In genomic region chr12:55829967-55830600, GRCh38 we compare ENCODE assay signal across 8 cellular contexts. TPM values are rescaled to one million over a fixed set of nuclear protein-coding genes. Genes with fewer than 3 reads are reported as not detected.
DNase-seq lines count a peak whose midpoint lies in the region; ATAC-seq and TF ChIP-seq lines count a peak whose summit lies in the region.

No MANE protein-coding gene starts in this region.

- H3K4me3 Mint-ChIP-seq in Calu3 (ENCODE audit: low read depth, unreplicated experiment) = peak overlapping the region; percentile 91

- peaks cover 14% of the 10 kb centered on the region for H3K79me1 ChIP-seq in mesenchymal stem cell (replicated peaks; ENCODE audit: low read length, poor library complexity, severe bottlenecking)

- H3K27me3 Mint-ChIP-seq in Calu3 (ENCODE audit: unreplicated experiment) = no peaks in the 10 kb centered on the region

- peak; percentile 17 for ATAC-seq in GM19452 (IDR thresholded peaks at IDR 0.05; ENCODE audit: unreplicated experiment)
- ATAC-seq in HG03378 (IDR thresholded peaks at IDR 0.05; ENCODE audit: unreplicated experiment) = no peak

- H4K91ac ChIP-seq in mesenchymal stem cell (ENCODE audit: low read length) = peak overlapping the region; percentile 48

- DNase-seq in Calu3 (no peak), HL-60 (ENCODE audit: low read depth in 1 of 2, low spot score in 1 of 2) (peak in 1 of 2 experiments; percentile 40), mesenchymal stem cell (no peak), substantia nigra (lab: John Stamatoyannopoulos, UW) (peak in 46 of 49 donors; percentile 56 to 91 (median 78))
- DNase-seq in activated CD4-positive, CD25-positive, alpha-beta regulatory T cell treated with anti-CD3 and anti-CD28 coated beads, Interleukin-2, amount 50 U/mL, for 72 hours = peak; percentile 48
- DNase-seq in effector memory CD4-positive, alpha-beta T cell = no peak

- TF ChIP-seq CTCF in Calu3 (IDR thresholded peaks at IDR 0.05; ENCODE audit: unreplicated experiment) = no peak
- no peak for TF ChIP-seq CTCF in HL-60 (IDR thresholded peaks at IDR 0.05; ENCODE audit: insufficient read depth, low read length)

- H3K9me3 Mint-ChIP-seq in Calu3 (ENCODE audit: low read depth, unreplicated experiment) = no peaks in the 10 kb centered on the region

- CTCF ChIA-PET in Calu3 (lab: Charles Lee) = interaction anchor here (0.6 to 3.3 kb wide), 17 partner anchors 10 to 344 kb away, joined by 3 to 21 read pairs (median 4); partner anchors contain the start of genes CD63, ORMDL2 and SARNP

- H3K9me3 ChIP-seq in effector memory CD4-positive, alpha-beta T cell (ENCODE audit: control insufficient read depth, low read length) = no peaks in the 10 kb centered on the region
- no peaks in the 10 kb centered on the region for H3K9me3 ChIP-seq in mesenchymal stem cell (ENCODE audit: control insufficient read depth, low read length)

- peak overlapping the region; percentile 84 for H3K27ac Mint-ChIP-seq in Calu3 (ENCODE audit: unreplicated experiment)

- no peak overlapping the region for H2AK5ac ChIP-seq in mesenchymal stem cell (ENCODE audit: low read length, severe bottlenecking)

- intact Hi-C loops in Calu3 (cut with micrococcal nuclease; ENCODE audit: unreplicated experiment) = loop anchor here (2.0 to 5.0 kb wide), 2 partner anchors 77 to 97 kb away; partner anchors contain the start of gene PYM1

- BruUV-seq in Calu3 (replicated peaks; lab: Mats Ljungman, UMichigan) = TSS peak; percentile 40

- peaks cover 56% of the 10 kb centered on the region for H3K36me3 Mint-ChIP-seq in Calu3 (ENCODE audit: insufficient read depth, unreplicated experiment)

- H3K27me3 ChIP-seq in HL-60 (ENCODE audit: insufficient read depth, poor library complexity, severe bottlenecking) = no peaks in the 10 kb centered on the region
- no peaks in the 10 kb centered on the region for H3K27me3 ChIP-seq in effector memory CD4-positive, alpha-beta T cell (replicated peaks; ENCODE audit: control insufficient read depth, insufficient read depth, low read length, poor library complexity, severe bottlenecking)
- no peaks in the 10 kb centered on the region for H3K27me3 ChIP-seq in mesenchymal stem cell (ENCODE audit: control insufficient read depth in 1 of 2, insufficient read depth in 1 of 2, low read length in 2 of 2)

- H3K4me3 ChIP-seq in HL-60 (replicated peaks; ENCODE audit: insufficient read depth, low read length) (peak overlapping the region; percentile 91), mesenchymal stem cell (ENCODE audit: insufficient read depth in 1 of 2, low read depth in 1 of 2, low read length in 2 of 2) (peak overlapping the region; percentile 77 to 94)
- peak overlapping the region; percentile 99 for H3K4me3 ChIP-seq in effector memory CD4-positive, alpha-beta T cell (ENCODE audit: insufficient read depth, low read depth, low read length, poor library complexity, severe bottlenecking)

- H3K4me2 ChIP-seq in mesenchymal stem cell (ENCODE audit: low read length, poor library complexity, severe bottlenecking) = peak overlapping the region; percentile 88

- H3K4me1 ChIP-seq in effector memory CD4-positive, alpha-beta T cell (ENCODE audit: control insufficient read depth, insufficient read depth, low read length, poor library complexity, severe bottlenecking) = peaks cover 27% of the 10 kb centered on the region
- H3K4me1 ChIP-seq in mesenchymal stem cell (ENCODE audit: control insufficient read depth, insufficient read depth, low read depth, low read length) = peaks cover 31% of the 10 kb centered on the region

- H2BK5ac ChIP-seq in mesenchymal stem cell (ENCODE audit: low read depth, low read length, poor library complexity, severe bottlenecking) = no peak overlapping the region

- peak overlapping the region; percentile 88 for H2BK120ac ChIP-seq in mesenchymal stem cell (ENCODE audit: low read depth, low read length)

- peak overlapping the region; percentile 91 for H3K9ac ChIP-seq in mesenchymal stem cell (ENCODE audit: low read length)

- peak overlapping the region; percentile 74 for H2AFZ ChIP-seq in mesenchymal stem cell (ENCODE audit: low read depth, low read length)

- H4K8ac ChIP-seq in mesenchymal stem cell (ENCODE audit: low read length) = no peak overlapping the region

- WGBS in mesenchymal stem cell = under 1% methylated on average over 37 of the region's 37 CpGs

- no peaks in the 10 kb centered on the region for H3K36me3 ChIP-seq in effector memory CD4-positive, alpha-beta T cell (ENCODE audit: control insufficient read depth, insufficient read depth, low read length)
- H3K36me3 ChIP-seq in mesenchymal stem cell (ENCODE audit: control insufficient read depth in 1 of 2, insufficient read depth in 2 of 2, low read depth in 1 of 2, low read length in 2 of 2) = peaks cover 21 to 24% of the 10 kb centered on the region in 2 experiments

- peak overlapping the region in 1 of 2 experiments; percentile 97 for H3K4ac ChIP-seq in mesenchymal stem cell (ENCODE audit: low read depth in 1 of 2, low read length in 2 of 2)

- H2BK15ac ChIP-seq in mesenchymal stem cell (ENCODE audit: low read depth, poor library complexity, severe bottlenecking) = no peak overlapping the region

- peak overlapping the region in 1 of 2 experiments; percentile 91 for H3K23ac ChIP-seq in mesenchymal stem cell (ENCODE audit: low read length in 2 of 2)

- H2BK12ac ChIP-seq in mesenchymal stem cell (ENCODE audit: low read length in 2 of 2) = peak overlapping the region in 1 of 2 experiments; percentile 49

- peak overlapping the region; percentile 74 for H3K27ac ChIP-seq in HL-60 (replicated peaks)
- H3K27ac ChIP-seq in effector memory CD4-positive, alpha-beta T cell (ENCODE audit: insufficient read depth, low read length, poor library complexity, severe bottlenecking) = peak overlapping the region; percentile 67
- peak overlapping the region; percentile 69 for H3K27ac ChIP-seq in mesenchymal stem cell (ENCODE audit: low read length, poor library complexity, severe bottlenecking)
- peak overlapping the region; percentile 99 for H3K27ac ChIP-seq in substantia nigra (ENCODE audit: low read depth, low read length, poor library complexity, severe bottlenecking)

- H3K4me1 Mint-ChIP-seq in Calu3 (ENCODE audit: low read depth, unreplicated experiment) = peaks cover 27% of the 10 kb centered on the region

- peak overlapping the region; percentile 78 to 88 for H3K18ac ChIP-seq in mesenchymal stem cell (ENCODE audit: low read depth in 1 of 2, low read length in 2 of 2)

- H3K14ac ChIP-seq in mesenchymal stem cell (ENCODE audit: low read length in 2 of 2) = peak overlapping the region in 1 of 2 experiments; percentile 99

RNA-seq across cellular contexts. Expression of gene DNAJC14, which starts 0.7 kb away (rescaled TPM):
- total RNA-seq in Calu3 (2022) = 39.0 and 44.3 TPM in 2 replicates
- polyA plus RNA-seq in mesenchymal stem cell (2013, experiment 1 of 2) = 18.5 TPM
- polyA plus RNA-seq in mesenchymal stem cell (2013, experiment 2 of 2) = 19.4 TPM

RNA-seq across cellular contexts. Expression of gene ORMDL2, which starts 12.2 kb away (rescaled TPM):
- total RNA-seq in Calu3 (2022) = 93.6 and 95.4 TPM in 2 replicates
- polyA plus RNA-seq in mesenchymal stem cell (2013, experiment 1 of 2) = 78.3 TPM
- 86.1 TPM for polyA plus RNA-seq in mesenchymal stem cell (2013, experiment 2 of 2)

RNA-seq across cellular contexts. Expression of gene SARNP, which starts 12.6 kb away (rescaled TPM):
- total RNA-seq in Calu3 (2022) = 64.4 and 73.8 TPM in 2 replicates
- 184 TPM for polyA plus RNA-seq in mesenchymal stem cell (2013, experiment 1 of 2)
- polyA plus RNA-seq in mesenchymal stem cell (2013, experiment 2 of 2) = 201 TPM

RNA-seq across cellular contexts. Expression of gene MMP19, which starts 12.7 kb away (rescaled TPM):
- total RNA-seq in Calu3 (2022) = not detected in 2 replicates
- 34.3 TPM for polyA plus RNA-seq in mesenchymal stem cell (2013, experiment 1 of 2)
- 34.4 TPM for polyA plus RNA-seq in mesenchymal stem cell (2013, experiment 2 of 2)

Comparison
In these comparisons a context has a peak if more than half of its experiments do, and no peak if none do; other contexts are left out.
1. DNase-seq: peak in activated CD4-positive, CD25-positive, alpha-beta regulatory T cell treated with anti-CD3 and anti-CD28 coated beads, Interleukin-2, amount 50 U/mL, for 72 hours (single experiment) and substantia nigra (46 of 49); none in Calu3 (single experiment), effector memory CD4-positive, alpha-beta T cell (0 of 3) and mesenchymal stem cell (single experiment).
2. Peak in every context shown above with its lines, with median percentiles within 50 percentile points of each other: H3K27ac ChIP-seq and H3K4me3 ChIP-seq.